In the genomic region with DNA sequence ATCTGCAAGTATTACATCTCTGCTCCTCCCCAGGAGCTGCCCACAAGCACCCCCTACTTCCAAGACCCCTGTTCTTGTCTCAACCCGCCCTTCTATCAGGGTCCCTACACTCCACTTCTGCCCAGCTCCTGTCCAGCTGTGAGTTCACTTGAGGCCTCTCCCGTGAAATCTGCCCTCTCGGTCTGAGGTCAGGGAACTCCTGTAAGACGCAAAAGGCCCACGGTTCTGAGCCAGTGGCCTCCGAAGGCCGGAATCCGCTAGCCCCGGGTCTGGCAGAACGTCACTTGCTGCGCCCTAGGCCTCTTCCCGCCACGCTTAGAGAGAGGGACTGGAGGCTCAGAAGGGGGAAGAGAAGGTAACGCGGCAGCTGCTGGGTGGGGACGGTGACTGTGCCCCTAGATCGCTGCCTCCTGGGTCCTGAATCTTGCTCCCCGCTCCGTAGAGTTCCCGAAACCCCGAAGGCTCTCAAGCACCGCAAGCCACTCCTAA, we compare ENCODE assay signal across 8 cellular contexts. TPM values are rescaled to one million over a fixed set of nuclear protein-coding genes. Genes with fewer than 3 reads are reported as not detected.
DNase-seq lines count a peak whose midpoint lies in the region; ATAC-seq and TF ChIP-seq lines count a peak whose summit lies in the region.

No MANE protein-coding gene starts in this region.

- TF ChIP-seq CTCF in BJ (IDR thresholded peaks at IDR 0.05; ENCODE audit: insufficient read depth, low read depth, low read length) (no peak), GM23338 (conservative IDR thresholded peaks at IDR 0.05; ENCODE audit: low read depth in 2 of 2) (no peak)

- H3K4me2 ChIP-seq in GM23338: peak overlapping the region; percentile 93

- peaks cover 10% of the 10 kb centered on the region for H4K20me1 ChIP-seq in GM23338 (replicated peaks; ENCODE audit: insufficient read depth)

- CTCF ChIA-PET in BJ (lab: Yijun Ruan, JAX): interaction anchor here (0.6 to 1.6 kb wide), 5 partner anchors 12 to 303 kb away, joined by 3 to 7 read pairs (median 4); no protein-coding TSS in a partner anchor

- H3K27me3 ChIP-seq in BJ (ENCODE audit: control insufficient read depth, insufficient read depth, low read length): no peaks in the 10 kb centered on the region
- H3K27me3 ChIP-seq in GM23338 (ENCODE audit: insufficient read depth): peaks cover 31% of the 10 kb centered on the region
- H3K27me3 ChIP-seq in adipocyte (replicated peaks; ENCODE audit: control insufficient read depth, insufficient read depth, low read length): no peaks in the 10 kb centered on the region

- peaks cover 28% of the 10 kb centered on the region for H3K4me1 Mint-ChIP-seq in GM23338
- peaks cover 15 to 22% of the 10 kb centered on the region in 2 donors for H3K4me1 Mint-ChIP-seq in stimulated activated naive B cell treated with anti-CD40 and anti-IgM and Interleukin-4, amounts not matched to agents 10 μg/mL and 1 μg/mL and 100 μg/mL, for 72 hours

- H3K27ac ChIP-seq in GM23338 (ENCODE audit: low read depth): no peak overlapping the region

- H3K79me2 ChIP-seq in GM23338 (replicated peaks; ENCODE audit: insufficient read depth): peaks cover 33% of the 10 kb centered on the region

- POLR2A ChIA-PET in BJ (lab: Charles Lee): interaction anchor here (0.6 kb wide), 2 partner anchors 16 to 244 kb away, joined by 3 to 7 read pairs; no protein-coding TSS in a partner anchor

- peak; percentile 34 for ATAC-seq in GM23338
- peak; percentile 30 to 40 for ATAC-seq in stimulated activated naive B cell treated with anti-CD40 and anti-IgM and Interleukin-4, amounts not matched to agents 10 μg/mL and 1 μg/mL and 100 μg/mL, for 72 hours (replicated peaks)
- ATAC-seq in GM19452 (IDR thresholded peaks at IDR 0.05; ENCODE audit: unreplicated experiment): no peak

- H3K36me3 ChIP-seq in BJ (ENCODE audit: control insufficient read depth, insufficient read depth, low read length) (no peaks in the 10 kb centered on the region), GM23338 (ENCODE audit: insufficient read depth) (no peaks in the 10 kb centered on the region), adipocyte (ENCODE audit: control insufficient read depth, insufficient read depth, low read length, severe bottlenecking) (no peaks in the 10 kb centered on the region)

- H3K27ac Mint-ChIP-seq in GM23338: no peak overlapping the region
- no peak overlapping the region for H3K27ac Mint-ChIP-seq in stimulated activated naive B cell treated with anti-CD40 and anti-IgM and Interleukin-4, amounts not matched to agents 10 μg/mL and 1 μg/mL and 100 μg/mL, for 72 hours

- H3K9ac ChIP-seq in adipocyte (ENCODE audit: low read length): no peak overlapping the region

- H3K27me3 Mint-ChIP-seq in GM23338 (ENCODE audit: insufficient read depth, low read depth, poor library complexity): peaks cover 34% of the 10 kb centered on the region
- peaks cover 59 to 69% of the 10 kb centered on the region in 2 donors for H3K27me3 Mint-ChIP-seq in stimulated activated naive B cell treated with anti-CD40 and anti-IgM and Interleukin-4, amounts not matched to agents 10 μg/mL and 1 μg/mL and 100 μg/mL, for 72 hours

- peaks cover 11% of the 10 kb centered on the region; the same call in 1 of the 2 replicates for H3F3A ChIP-seq in GM23338 (replicated peaks; ENCODE audit: low read depth)

- H3K4me3 ChIP-seq in BJ (ENCODE audit: low read depth, low read length) (peak overlapping the region; percentile 52), GM23338 (peak overlapping the region; percentile 77), adipocyte (ENCODE audit: low read length) (peak overlapping the region; percentile 79)

- DNase-seq in BJ (ENCODE audit: low read depth) (no peak), GM23338 (ENCODE audit: low spot score) (peak; percentile 66), adipocyte (ENCODE audit: low read depth) (no peak), iPS-NIHi11 (ENCODE audit: low spot score) (peak; percentile 46), NOMO-1 treated with DMSO at 0.1 percent for 48 hours (lab: John Stamatoyannopoulos, UW; ENCODE audit: unreplicated experiment) (no peak), NCI-H1436 treated with DMSO at 0.1 percent for 48 hours (lab: John Stamatoyannopoulos, UW) (no peak)
- DNase-seq in stimulated activated naive B cell treated with anti-CD40 and anti-IgM and Interleukin-4, amounts not matched to agents 10 μg/mL and 1 μg/mL and 100 μg/mL, for 72 hours: no peak

- H2AFZ ChIP-seq in GM23338: peak overlapping the region; percentile 98

- H3K9me3 Mint-ChIP-seq in GM23338: no peaks in the 10 kb centered on the region
- H3K9me3 Mint-ChIP-seq in stimulated activated naive B cell treated with anti-CD40 and anti-IgM and Interleukin-4, amounts not matched to agents 10 μg/mL and 1 μg/mL and 100 μg/mL, for 72 hours: no peaks in the 10 kb centered on the region

- H3K9me3 ChIP-seq in adipocyte (ENCODE audit: control insufficient read depth, low read length): no peaks in the 10 kb centered on the region

- H3K4me1 ChIP-seq in GM23338 (ENCODE audit: insufficient read depth): peaks cover 24% of the 10 kb centered on the region
- H3K4me1 ChIP-seq in adipocyte (ENCODE audit: control insufficient read depth, insufficient read depth, low read length): peaks cover 13% of the 10 kb centered on the region

- peaks cover 5% of the 10 kb centered on the region; the same call in 1 of the 2 replicates for H3K9me2 ChIP-seq in GM23338 (ENCODE audit: insufficient read depth)

- H3K36me3 Mint-ChIP-seq in GM23338 (ENCODE audit: low read depth): no peaks in the 10 kb centered on the region; the same call in 1 of the 3 replicates
- no peaks in the 10 kb centered on the region for H3K36me3 Mint-ChIP-seq in stimulated activated naive B cell treated with anti-CD40 and anti-IgM and Interleukin-4, amounts not matched to agents 10 μg/mL and 1 μg/mL and 100 μg/mL, for 72 hours

- H3K4me3 Mint-ChIP-seq in GM23338: peak overlapping the region; percentile 80
- H3K4me3 Mint-ChIP-seq in stimulated activated naive B cell treated with anti-CD40 and anti-IgM and Interleukin-4, amounts not matched to agents 10 μg/mL and 1 μg/mL and 100 μg/mL, for 72 hours: peak overlapping the region; percentile 66 to 84

TF ChIP-seq in GM23338, 12 proteins besides CTCF, POLR2A, EP300 and RAD21:
- no peak for TF ChIP-seq POLR2AphosphoS5 (IDR thresholded peaks at IDR 0.05; ENCODE audit: low read depth)
- no peak for TF ChIP-seq NANOG (IDR thresholded peaks at IDR 0.05; ENCODE audit: borderline replicate concordance)
- no peak for TF ChIP-seq ZNF331 (CRISPR knock-in tag; IDR thresholded peaks at IDR 0.05; ENCODE audit: low read depth)
- no peak for TF ChIP-seq JUNB (IDR thresholded peaks at IDR 0.05; ENCODE audit: unreplicated experiment)
TF ChIP-seq in GM23338: peak in this region for 0.

RNA-seq across cellular contexts. Expression of gene FARP1, which starts 0.9 kb away (rescaled TPM):
- polyA plus RNA-seq in BJ (2011; rRNA removed): 64.0 and 76.9 TPM in 2 replicates
- polyA minus RNA-seq in BJ (2011; rRNA and poly(A)+ RNA removed): 100 and 120 TPM in 2 replicates
- total RNA-seq in GM23338 (2014; rRNA removed; shearing (Covaris generic)): 82.5 and 105 TPM in 2 replicates
- polyA plus RNA-seq in GM23338 (2016; fragmentation: Nextera tagmentation; extraction: Ambion mirVana): 53.6 and 59.3 TPM in 2 replicates

RNA-seq across cellular contexts. Expression of gene RNF113B, which starts 35.1 kb away (rescaled TPM):
- polyA plus RNA-seq in BJ (2011; rRNA removed) (not detected in 2 replicates), GM23338 (2016; fragmentation: Nextera tagmentation; extraction: Ambion mirVana) (0.19 and 0.21 TPM in 2 replicates)
- not detected in 2 replicates for polyA minus RNA-seq in BJ (2011; rRNA and poly(A)+ RNA removed)
- total RNA-seq in GM23338 (2014; rRNA removed; shearing (Covaris generic)): not detected in 2 replicates

Comparison
In these comparisons a context has a peak if more than half of its experiments do, and no peak if none do; other contexts are left out.
1. DNase-seq: peak in GM23338 (single experiment) and iPS-NIHi11 (single experiment); none in BJ (single experiment), adipocyte (single experiment), stimulated activated naive B cell treated with anti-CD40 and anti-IgM and Interleukin-4, amounts not matched to agents 10 μg/mL and 1 μg/mL and 100 μg/mL, for 72 hours (single experiment), NOMO-1 treated with DMSO at 0.1 percent for 48 hours (single experiment) and NCI-H1436 treated with DMSO at 0.1 percent for 48 hours (single experiment).
2. Peak in every context shown above with its lines, with median percentiles within 50 percentile points of each other: H3K4me3 ChIP-seq.